8 cellular contexts compared by ENCODE assay signal in genomic region chr3:129317014-129317771, GRCh38.
A peak's percentile ranks its signal among the peaks of the same experiment; 100 is the strongest.
DNase-seq lines count a peak whose midpoint lies in the region; ATAC-seq lines count a peak whose summit lies in the region.

No MANE protein-coding gene starts in this region.

- peak overlapping the region; percentile 14 for H3K4me3 Mint-ChIP-seq in activated naive CD8-positive, alpha-beta T cell
- H3K4me3 Mint-ChIP-seq in stimulated activated effector memory CD8-positive, alpha-beta T cell treated with anti-CD3 and anti-CD28 coated beads, Interleukin-12 subunit alpha, Interleukin-12 subunit beta, amount 100 ng/mL, for 72 hours, result peak overlapping the region; percentile 90

- no peaks in the 10 kb centered on the region for H3K27me3 Mint-ChIP-seq in activated naive CD8-positive, alpha-beta T cell

- DNase-seq in DMS79 treated with DMSO at 0.1 percent for 48 hours (lab: John Stamatoyannopoulos, UW) (peak; percentile 15), DMS79 (lab: John Stamatoyannopoulos, UW) (no peak), iPS-NIHi11 (ENCODE audit: low spot score) (peak; percentile 38)
- DNase-seq in stimulated activated effector memory CD8-positive, alpha-beta T cell treated with anti-CD3 and anti-CD28 coated beads, Interleukin-12 subunit alpha, Interleukin-12 subunit beta, amount 100 ng/mL, for 72 hours (ENCODE audit: low spot score in 2 of 2), result no peak
- DNase-seq in activated naive CD4-positive, alpha-beta T cell treated with Interleukin-2 at 50 U/mL for 16 hours, result no peak

- no peaks in the 10 kb centered on the region for H3K36me3 Mint-ChIP-seq in activated naive CD8-positive, alpha-beta T cell
- peaks cover 30% of the 10 kb centered on the region for H3K36me3 Mint-ChIP-seq in stimulated activated effector memory CD8-positive, alpha-beta T cell treated with anti-CD3 and anti-CD28 coated beads, Interleukin-12 subunit alpha, Interleukin-12 subunit beta, amount 100 ng/mL, for 72 hours

- peaks cover 21% of the 10 kb centered on the region for H3K4me1 Mint-ChIP-seq in activated naive CD8-positive, alpha-beta T cell (ENCODE audit: low read depth)
- peaks cover 41% of the 10 kb centered on the region for H3K4me1 Mint-ChIP-seq in stimulated activated effector memory CD8-positive, alpha-beta T cell treated with anti-CD3 and anti-CD28 coated beads, Interleukin-12 subunit alpha, Interleukin-12 subunit beta, amount 100 ng/mL, for 72 hours

- no peaks in the 10 kb centered on the region for H3K9me3 Mint-ChIP-seq in activated naive CD8-positive, alpha-beta T cell (ENCODE audit: low read depth)
- no peaks in the 10 kb centered on the region for H3K9me3 Mint-ChIP-seq in stimulated activated effector memory CD8-positive, alpha-beta T cell treated with anti-CD3 and anti-CD28 coated beads, Interleukin-12 subunit alpha, Interleukin-12 subunit beta, amount 100 ng/mL, for 72 hours

- no peak for ATAC-seq in stimulated activated effector memory CD8-positive, alpha-beta T cell treated with anti-CD3 and anti-CD28 coated beads, Interleukin-12 subunit alpha, Interleukin-12 subunit beta, amount 100 ng/mL, for 72 hours
- ATAC-seq in GM19455 (IDR thresholded peaks at IDR 0.05; ENCODE audit: unreplicated experiment), result no peak
- no peak for ATAC-seq in GM21526 (IDR thresholded peaks at IDR 0.05; ENCODE audit: low FRiP score, unreplicated experiment)

- H3K27ac Mint-ChIP-seq in activated naive CD8-positive, alpha-beta T cell, result no peak overlapping the region
- H3K27ac Mint-ChIP-seq in stimulated activated effector memory CD8-positive, alpha-beta T cell treated with anti-CD3 and anti-CD28 coated beads, Interleukin-12 subunit alpha, Interleukin-12 subunit beta, amount 100 ng/mL, for 72 hours, result peak overlapping the region; percentile 96

Comparison
In these comparisons a context has a peak if more than half of its experiments do, and no peak if none do; other contexts are left out.
1. DNase-seq: peak in DMS79 treated with DMSO at 0.1 percent for 48 hours (single experiment) and iPS-NIHi11 (single experiment); none in DMS79 (single experiment), stimulated activated effector memory CD8-positive, alpha-beta T cell treated with anti-CD3 and anti-CD28 coated beads, Interleukin-12 subunit alpha, Interleukin-12 subunit beta, amount 100 ng/mL, for 72 hours (0 of 2) and activated naive CD4-positive, alpha-beta T cell treated with Interleukin-2 at 50 U/mL for 16 hours (single experiment).